Comparison of ENCODE assay signal across 2 cellular contexts in the genomic region with DNA sequence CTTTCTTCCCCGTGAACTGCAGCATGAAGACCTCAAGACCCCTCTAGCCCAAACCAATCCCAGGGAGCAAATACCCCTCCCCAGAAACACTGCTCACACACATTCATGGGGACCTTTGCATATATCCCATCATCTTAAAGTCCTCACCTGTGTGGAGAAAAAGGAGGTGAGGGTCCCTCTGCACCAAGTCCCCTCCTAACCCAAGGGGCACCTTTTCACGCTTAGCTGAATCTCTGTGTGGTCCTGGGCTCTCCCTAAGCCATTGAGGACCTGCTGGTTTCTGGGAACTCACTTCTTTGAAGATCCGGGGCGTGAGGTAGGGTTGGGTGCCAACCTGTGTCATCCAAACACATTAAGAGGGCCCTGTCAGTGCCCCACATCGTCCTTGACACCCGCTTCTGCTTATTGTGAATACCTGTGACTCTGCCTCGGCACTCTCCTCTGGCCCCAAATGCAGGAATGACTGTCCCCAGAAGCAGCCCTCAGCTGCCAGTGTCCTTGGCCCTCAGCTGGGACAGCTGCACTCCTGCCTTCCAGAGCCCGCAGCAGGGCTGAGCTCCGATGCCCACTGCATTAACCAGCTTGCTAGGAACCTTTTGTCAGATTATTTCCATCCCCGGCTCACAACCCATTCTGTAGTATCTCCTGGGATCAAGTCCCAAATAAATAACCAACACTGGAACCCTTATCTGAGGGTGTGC.
TF ChIP-seq lines count a peak whose summit lies in the region.

No MANE protein-coding gene starts in this region.

TF ChIP-seq in GM23338, 12 proteins besides CTCF, POLR2A, EP300 and RAD21 (continues in another document):
- TF ChIP-seq ETS1 (IDR thresholded peaks at IDR 0.05) (no peak), JUNB (IDR thresholded peaks at IDR 0.05; ENCODE audit: unreplicated experiment) (no peak), POLR2AphosphoS5 (IDR thresholded peaks at IDR 0.05; ENCODE audit: low read depth) (no peak), ZNF331 (CRISPR knock-in tag; IDR thresholded peaks at IDR 0.05; ENCODE audit: low read depth) (no peak), ZNF462 (CRISPR knock-in tag; IDR thresholded peaks at IDR 0.05) (no peak), STAT1 (IDR thresholded peaks at IDR 0.05; ENCODE audit: unreplicated experiment) (no peak), NANOG (IDR thresholded peaks at IDR 0.05; ENCODE audit: borderline replicate concordance) (no peak)
- TF ChIP-seq, protein P1, sequence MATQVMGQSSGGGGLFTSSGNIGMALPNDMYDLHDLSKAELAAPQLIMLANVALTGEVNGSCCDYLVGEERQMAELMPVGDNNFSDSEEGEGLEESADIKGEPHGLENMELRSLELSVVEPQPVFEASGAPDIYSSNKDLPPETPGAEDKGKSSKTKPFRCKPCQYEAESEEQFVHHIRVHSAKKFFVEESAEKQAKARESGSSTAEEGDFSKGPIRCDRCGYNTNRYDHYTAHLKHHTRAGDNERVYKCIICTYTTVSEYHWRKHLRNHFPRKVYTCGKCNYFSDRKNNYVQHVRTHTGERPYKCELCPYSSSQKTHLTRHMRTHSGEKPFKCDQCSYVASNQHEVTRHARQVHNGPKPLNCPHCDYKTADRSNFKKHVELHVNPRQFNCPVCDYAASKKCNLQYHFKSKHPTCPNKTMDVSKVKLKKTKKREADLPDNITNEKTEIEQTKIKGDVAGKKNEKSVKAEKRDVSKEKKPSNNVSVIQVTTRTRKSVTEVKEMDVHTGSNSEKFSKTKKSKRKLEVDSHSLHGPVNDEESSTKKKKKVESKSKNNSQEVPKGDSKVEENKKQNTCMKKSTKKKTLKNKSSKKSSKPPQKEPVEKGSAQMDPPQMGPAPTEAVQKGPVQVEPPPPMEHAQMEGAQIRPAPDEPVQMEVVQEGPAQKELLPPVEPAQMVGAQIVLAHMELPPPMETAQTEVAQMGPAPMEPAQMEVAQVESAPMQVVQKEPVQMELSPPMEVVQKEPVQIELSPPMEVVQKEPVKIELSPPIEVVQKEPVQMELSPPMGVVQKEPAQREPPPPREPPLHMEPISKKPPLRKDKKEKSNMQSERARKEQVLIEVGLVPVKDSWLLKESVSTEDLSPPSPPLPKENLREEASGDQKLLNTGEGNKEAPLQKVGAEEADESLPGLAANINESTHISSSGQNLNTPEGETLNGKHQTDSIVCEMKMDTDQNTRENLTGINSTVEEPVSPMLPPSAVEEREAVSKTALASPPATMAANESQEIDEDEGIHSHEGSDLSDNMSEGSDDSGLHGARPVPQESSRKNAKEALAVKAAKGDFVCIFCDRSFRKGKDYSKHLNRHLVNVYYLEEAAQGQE (IDR thresholded peaks at IDR 0.05; ENCODE audit: unreplicated experiment): no peak

TF ChIP-seq in GM12878, 131 proteins besides CTCF, POLR2A, EP300 and RAD21:
- TF ChIP-seq STAT1 (conservative IDR thresholded peaks at IDR 0.05): no peak
- no peak for TF ChIP-seq ZZZ3 (IDR thresholded peaks at IDR 0.05; ENCODE audit: control insufficient read depth, insufficient read length, low read depth)
- TF ChIP-seq POLR2AphosphoS2 (IDR thresholded peaks at IDR 0.05; ENCODE audit: low read depth, low read length): 0 out of 2 replicates have a peak, but pooled peaks have one; percentile 38
- 0 out of 2 replicates have a peak, but pooled peaks have one; percentile 35 for TF ChIP-seq POLR2AphosphoS5 (IDR thresholded peaks at IDR 0.05; ENCODE audit: low read length)
